ENCODE assay signal across 26 cellular contexts in the genomic region with DNA sequence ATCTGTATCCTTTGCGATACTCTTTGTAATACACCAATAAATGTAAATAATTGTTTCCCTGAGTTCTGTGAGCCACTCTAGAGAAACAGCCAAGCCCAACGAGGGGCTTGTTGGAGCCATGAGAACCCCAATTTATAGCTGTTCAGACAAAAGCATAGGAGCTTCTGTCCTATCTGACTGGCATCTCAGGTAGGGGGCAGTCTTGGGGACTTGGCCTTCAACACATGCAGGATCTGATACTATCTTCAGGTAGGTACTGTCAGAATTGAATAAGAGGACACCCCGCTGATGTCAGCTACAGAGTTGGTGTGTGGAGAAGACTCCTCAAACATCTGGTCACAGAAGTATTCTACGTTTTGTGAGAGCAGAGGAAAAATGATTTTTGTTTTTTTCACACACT. TPM values are rescaled to one million over a fixed set of nuclear protein-coding genes. Genes with fewer than 3 reads are reported as not detected.
"Had no signal": no experiment of that assay in that cellular context is flagged by ENCODE, and none has a peak within 500 bp of the region (broad histone marks: within the 10 kb centered on the region; RNA-seq: fewer than 3 reads in every experiment).

No MANE protein-coding gene starts in this region.

- H3K36me3 ChIP-seq: brain microvascular endothelial cell, SJCRH30 had no signal

- H3K27me3 Mint-ChIP-seq: activated naive CD4-positive, alpha-beta T cell treated with anti-CD3 and anti-CD28 coated beads, Interleukin-2, amount 10 ng/mL, durations not matched to agents 7 days and 5 days; activated naive CD8-positive, alpha-beta T cell treated with anti-CD3 and anti-CD28 coated beads for 36 hours had no signal

- H3K4me3 ChIP-seq: cardiac muscle cell, SJCRH30 had no signal

- H3K27ac ChIP-seq: brain microvascular endothelial cell, cardiac muscle cell, SJCRH30, VCaP had no signal

- H3K4me1 Mint-ChIP-seq: activated naive CD4-positive, alpha-beta T cell treated with anti-CD3 and anti-CD28 coated beads, Interleukin-2, amount 10 ng/mL, durations not matched to agents 7 days and 5 days had no signal

- H3K9me3 ChIP-seq: SJCRH30, SK-N-SH had no signal

- H3K9me3 Mint-ChIP-seq: activated naive CD8-positive, alpha-beta T cell treated with anti-CD3 and anti-CD28 coated beads for 36 hours; activated T-cell treated with anti-CD3 and anti-CD28 coated beads, Interleukin-2, amount 50 U/mL, for 4 hours; activated T-helper 2 cell treated with anti-CD3 and anti-CD28 coated beads, Interferon-gamma antibody, Interleukin-2, Interleukin-4, amounts not matched to agents 10 μg/mL and 5 μg/mL and 100 μg/mL, durations not matched to agents 14 hours and 24 hours and 36 hours had no signal

- H3K27me3 ChIP-seq: brain microvascular endothelial cell, cardiac muscle cell, SJCRH30 had no signal

- H3K27ac Mint-ChIP-seq: activated naive CD4-positive, alpha-beta T cell treated with anti-CD3 and anti-CD28 coated beads, Interleukin-2, amount 10 ng/mL, durations not matched to agents 7 days and 5 days; activated naive CD8-positive, alpha-beta T cell treated with anti-CD3 and anti-CD28 coated beads for 36 hours; activated T-helper 2 cell treated with anti-CD3 and anti-CD28 coated beads, Interferon-gamma antibody, Interleukin-2, Interleukin-4, amounts not matched to agents 10 μg/mL and 5 μg/mL and 100 μg/mL, durations not matched to agents 14 hours and 24 hours and 36 hours had no signal

- H3K4me3 Mint-ChIP-seq: activated naive CD4-positive, alpha-beta T cell treated with anti-CD3 and anti-CD28 coated beads, Interleukin-2, amount 10 ng/mL, durations not matched to agents 7 days and 5 days; activated naive CD8-positive, alpha-beta T cell treated with anti-CD3 and anti-CD28 coated beads for 36 hours; activated T-cell treated with anti-CD3 and anti-CD28 coated beads, Interleukin-2, amount 50 U/mL, for 4 hours had no signal

- ATAC-seq: activated T-cell treated with anti-CD3 and anti-CD28 coated beads, Interleukin-2, amount 50 U/mL, for 4 hours; Panc1 had no signal

- H3K9me2 ChIP-seq: SK-N-SH had no signal

- H3K9ac ChIP-seq: SK-N-SH had no signal

- H3K4me2 ChIP-seq: SK-N-SH had no signal

- DNase-seq: activated CD4-positive, alpha-beta T cell treated with anti-CD3 and anti-CD28 coated beads for 4 hours; activated CD4-positive, alpha-beta T cell treated with anti-CD3 and anti-CD28 coated beads, Interleukin-2, amount 50 U/mL, for 4 hours; activated CD8-positive, alpha-beta memory T cell treated with anti-CD3 and anti-CD28 coated beads for 24 hours; activated gamma-delta T cell treated with Interleukin-2 at 50 U/mL for 16 hours; activated naive CD4-positive, alpha-beta T cell treated with anti-CD3 and anti-CD28 coated beads, Interleukin-2, amount 10 ng/mL, durations not matched to agents 7 days and 5 days; activated naive CD8-positive, alpha-beta T cell treated with anti-CD3 and anti-CD28 coated beads for 36 hours; activated T-cell treated with anti-CD3 and anti-CD28 coated beads, Interleukin-2, amount 50 U/mL, for 4 hours; brain microvascular endothelial cell; KG1; NCI-H1092; NCI-H1417 treated with DMSO at 0.1 percent for 48 hours; NCI-H1694; NCI-H2029 treated with DMSO at 0.1 percent for 48 hours; NCI-H345; NCI-H510A treated with DMSO at 0.1 percent for 48 hours; NCI-H69; Right ventricle myocardium superior; RPMI8226; SJCRH30; SK-N-SH; T-helper 1 cell had no signal

- H3K4me1 ChIP-seq: SJCRH30 had no signal

- H3K36me3 Mint-ChIP-seq: activated naive CD8-positive, alpha-beta T cell treated with anti-CD3 and anti-CD28 coated beads for 36 hours had no signal

RNA-seq across cellular contexts. Expression of gene GPR137C, which starts 25.6 kb away (rescaled TPM):
- total RNA-seq: MCF 10A had no signal
